ENCODE assay signal across 22 cellular contexts in genomic region chr15:50800715-50801114, GRCh38. TPM values are rescaled to one million over a fixed set of nuclear protein-coding genes. Genes with fewer than 3 reads are reported as not detected.
DNase-seq lines count a peak whose midpoint lies in the region; ATAC-seq and TF ChIP-seq lines count a peak whose summit lies in the region.
"Had no signal": no experiment of that assay in that cellular context is flagged by ENCODE, and none has a peak within 500 bp of the region (broad histone marks: within the 10 kb centered on the region; RNA-seq: fewer than 3 reads in every experiment).

No MANE protein-coding gene starts in this region.

- 78 to 91% (median 82%) methylated on average over 1 of the region's 1 CpG for WGBS in psoas muscle, 3 donors
- WGBS in prostate gland = 92% methylated on average over 1 of the region's 1 CpG

- no peaks in the 10 kb centered on the region for H3K27me3 Mint-ChIP-seq in activated naive CD8-positive, alpha-beta T cell treated with anti-CD3 and anti-CD28 coated beads for 36 hours
- H3K27me3 Mint-ChIP-seq in activated naive CD8-positive, alpha-beta T cell treated with anti-CD3 and anti-CD28 coated beads, Interleukin-2, amount 50 U/mL, for 24 hours = no peaks in the 10 kb centered on the region
- no peaks in the 10 kb centered on the region for H3K27me3 Mint-ChIP-seq in activated CD4-positive, alpha-beta T cell treated with anti-CD3 and anti-CD28 coated beads, Interleukin-2, amount 10 ng/mL, durations not matched to agents 7 days and 5 days
- H3K27me3 Mint-ChIP-seq: CD4-positive, alpha-beta T cell had no signal

- no peaks in the 10 kb centered on the region for H3K36me3 Mint-ChIP-seq in activated naive CD8-positive, alpha-beta T cell treated with anti-CD3 and anti-CD28 coated beads for 36 hours
- H3K36me3 Mint-ChIP-seq in activated naive CD8-positive, alpha-beta T cell treated with anti-CD3 and anti-CD28 coated beads, Interleukin-2, amount 50 U/mL, for 24 hours (ENCODE audit: low read depth) = no peaks in the 10 kb centered on the region
- no peaks in the 10 kb centered on the region for H3K36me3 Mint-ChIP-seq in activated CD4-positive, alpha-beta T cell treated with anti-CD3 and anti-CD28 coated beads, Interleukin-2, amount 10 ng/mL, durations not matched to agents 7 days and 5 days (ENCODE audit: low read depth)
- H3K36me3 Mint-ChIP-seq: IgD-negative memory B cell had no signal

- H3K4me1 ChIP-seq in psoas muscle (peaks cover 19% of the 10 kb centered on the region), prostate gland (replicated peaks) (peaks cover 4% of the 10 kb centered on the region)

- no peak overlapping the region for H3K4me3 ChIP-seq in psoas muscle
- H3K4me3 ChIP-seq in prostate gland = no peak overlapping the region

- intact Hi-C loops in psoas muscle (cut with DNase I) (no loop called here), prostate gland (cut with DNase I) (no loop called here)

- TF ChIP-seq CTCF in psoas muscle (IDR thresholded peaks at IDR 0.05) (no peak), prostate gland (IDR thresholded peaks at IDR 0.05) (no peak)

- peaks cover 10% of the 10 kb centered on the region for H3K4me1 Mint-ChIP-seq in activated naive CD8-positive, alpha-beta T cell treated with anti-CD3 and anti-CD28 coated beads for 36 hours
- no peaks in the 10 kb centered on the region for H3K4me1 Mint-ChIP-seq in activated naive CD8-positive, alpha-beta T cell treated with anti-CD3 and anti-CD28 coated beads, Interleukin-2, amount 50 U/mL, for 24 hours
- peaks cover 1% of the 10 kb centered on the region for H3K4me1 Mint-ChIP-seq in activated CD4-positive, alpha-beta T cell treated with anti-CD3 and anti-CD28 coated beads, Interleukin-2, amount 10 ng/mL, durations not matched to agents 7 days and 5 days
- H3K4me1 Mint-ChIP-seq: IgD-negative memory B cell had no signal

- no peak for DNase-seq in activated naive CD8-positive, alpha-beta T cell treated with anti-CD3 and anti-CD28 coated beads for 36 hours
- no peak for DNase-seq in activated naive CD8-positive, alpha-beta T cell treated with anti-CD3 and anti-CD28 coated beads, Interleukin-2, amount 50 U/mL, for 24 hours
- DNase-seq in psoas muscle (no peak), prostate gland (ENCODE audit: low spot score) (no peak), NCI-H1048 (lab: John Stamatoyannopoulos, UW) (no peak)
- DNase-seq in activated CD4-positive, alpha-beta T cell treated with anti-CD3 and anti-CD28 coated beads, Interleukin-2, amount 10 ng/mL, durations not matched to agents 7 days and 5 days = no peak
- DNase-seq: 8988T; BE2C; Calu3; CD4-positive, alpha-beta T cell; DMS53; GOT3; Kasumi-1; NCI-H1105 treated with DMSO at 0.1 percent for 48 hours; NCI-H1694 treated with DMSO at 0.1 percent for 48 hours; NCI-H69; RPMI8226; SIG-M5 had no signal

- H3K9me3 Mint-ChIP-seq in activated naive CD8-positive, alpha-beta T cell treated with anti-CD3 and anti-CD28 coated beads for 36 hours = no peaks in the 10 kb centered on the region
- H3K9me3 Mint-ChIP-seq in activated naive CD8-positive, alpha-beta T cell treated with anti-CD3 and anti-CD28 coated beads, Interleukin-2, amount 50 U/mL, for 24 hours = no peaks in the 10 kb centered on the region
- H3K9me3 Mint-ChIP-seq in activated CD4-positive, alpha-beta T cell treated with anti-CD3 and anti-CD28 coated beads, Interleukin-2, amount 10 ng/mL, durations not matched to agents 7 days and 5 days = no peaks in the 10 kb centered on the region
- H3K9me3 Mint-ChIP-seq: CD4-positive, alpha-beta T cell; T-helper 1 cell treated with Interleukin-12 subunit alpha and Interleukin-12 subunit beta and Interleukin-4 antibody, amounts not matched to agents 30 μg/mL and 1 μg/mL, for 36 hours had no signal

- POLR2A ChIA-PET in activated CD4-positive, alpha-beta T cell treated with anti-CD3 and anti-CD28 coated beads, Interleukin-2, amount 10 ng/mL, durations not matched to agents 7 days and 5 days (lab: Charles Lee) = no interaction called here

- no peak overlapping the region for H3K4me3 Mint-ChIP-seq in activated naive CD8-positive, alpha-beta T cell treated with anti-CD3 and anti-CD28 coated beads for 36 hours
- H3K4me3 Mint-ChIP-seq in activated naive CD8-positive, alpha-beta T cell treated with anti-CD3 and anti-CD28 coated beads, Interleukin-2, amount 50 U/mL, for 24 hours = no peak overlapping the region
- no peak overlapping the region for H3K4me3 Mint-ChIP-seq in activated CD4-positive, alpha-beta T cell treated with anti-CD3 and anti-CD28 coated beads, Interleukin-2, amount 10 ng/mL, durations not matched to agents 7 days and 5 days
- H3K4me3 Mint-ChIP-seq: CD4-positive, alpha-beta T cell; IgD-negative memory B cell; T-helper 1 cell treated with Interleukin-12 subunit alpha and Interleukin-12 subunit beta and Interleukin-4 antibody, amounts not matched to agents 30 μg/mL and 1 μg/mL, for 36 hours had no signal

- CTCF ChIA-PET in activated CD4-positive, alpha-beta T cell treated with anti-CD3 and anti-CD28 coated beads, Interleukin-2, amount 10 ng/mL, durations not matched to agents 7 days and 5 days (lab: Charles Lee) = no interaction called here

- no peak for TF ChIP-seq POLR2A in prostate gland (IDR thresholded peaks at IDR 0.05)

- H3K27me3 ChIP-seq in psoas muscle (ENCODE audit: insufficient read depth in 3 of 3, low read length in 2 of 3) (no peaks in the 10 kb centered on the region), prostate gland (replicated peaks; ENCODE audit: insufficient read depth) (no peaks in the 10 kb centered on the region)
- H3K27me3 ChIP-seq: BE2C had no signal

- ATAC-seq in activated naive CD8-positive, alpha-beta T cell treated with anti-CD3 and anti-CD28 coated beads, Interleukin-2, amount 50 U/mL, for 24 hours = no peak
- ATAC-seq in GM18868 (IDR thresholded peaks at IDR 0.05; ENCODE audit: unreplicated experiment) (peak; percentile 41), HG03064 (IDR thresholded peaks at IDR 0.05; ENCODE audit: low read depth, unreplicated experiment) (peak; percentile 55), psoas muscle (no peak)

- H3K36me3 ChIP-seq in psoas muscle (ENCODE audit: insufficient read depth in 1 of 2, low read depth in 1 of 2) = no peaks in the 10 kb centered on the region
- no peaks in the 10 kb centered on the region for H3K36me3 ChIP-seq in prostate gland
- H3K36me3 ChIP-seq: BE2C had no signal

- H3K9me3 ChIP-seq in psoas muscle = no peaks in the 10 kb centered on the region
- no peaks in the 10 kb centered on the region for H3K9me3 ChIP-seq in prostate gland
- H3K9me3 ChIP-seq: BE2C had no signal

- H3K27ac ChIP-seq in psoas muscle (peak overlapping the region; percentile 89), prostate gland (no peak overlapping the region)

- peak overlapping the region; percentile 39 for H3K27ac Mint-ChIP-seq in activated naive CD8-positive, alpha-beta T cell treated with anti-CD3 and anti-CD28 coated beads for 36 hours
- no peak overlapping the region for H3K27ac Mint-ChIP-seq in activated naive CD8-positive, alpha-beta T cell treated with anti-CD3 and anti-CD28 coated beads, Interleukin-2, amount 50 U/mL, for 24 hours
- H3K27ac Mint-ChIP-seq in activated CD4-positive, alpha-beta T cell treated with anti-CD3 and anti-CD28 coated beads, Interleukin-2, amount 10 ng/mL, durations not matched to agents 7 days and 5 days = no peak overlapping the region
- H3K27ac Mint-ChIP-seq: CD4-positive, alpha-beta T cell; IgD-negative memory B cell; T-helper 1 cell treated with Interleukin-12 subunit alpha and Interleukin-12 subunit beta and Interleukin-4 antibody, amounts not matched to agents 30 μg/mL and 1 μg/mL, for 36 hours had no signal

RNA-seq across cellular contexts. Expression of gene SPPL2A, which starts 35.2 kb away (rescaled TPM):
- 10 to 100 TPM; 70.8 to 73.7 TPM for total RNA-seq in activated naive CD8-positive, alpha-beta T cell treated with anti-CD3 and anti-CD28 coated beads for 36 hours
- total RNA-seq in psoas muscle (100 to 1,000 TPM; 124 to 303 (median 255) TPM), prostate gland (100 to 1,000 TPM; 129 to 335 TPM)
- 100 to 1,000 TPM in 1 of 3 donors, 10 to 100 TPM in 2; 70.6 to 187 (median 75.6) TPM for polyA plus RNA-seq in psoas muscle
- 10 to 100 TPM; 80.0 to 85.2 TPM for total RNA-seq in activated CD4-positive, alpha-beta T cell treated with anti-CD3 and anti-CD28 coated beads, Interleukin-2, amount 10 ng/mL, durations not matched to agents 7 days and 5 days

Comparison
In these comparisons a context has a peak if more than half of its experiments do, and no peak if none do; other contexts are left out.
1. ATAC-seq: peak in GM18868 (single experiment) and HG03064 (single experiment); none in activated naive CD8-positive, alpha-beta T cell treated with anti-CD3 and anti-CD28 coated beads, Interleukin-2, amount 50 U/mL, for 24 hours (single experiment) and psoas muscle (0 of 4).